ENCODE assay signal across 14 cellular contexts in genomic region chr15:57298843-57299550, GRCh38.
DNase-seq lines count a peak whose midpoint lies in the region; ATAC-seq, FAIRE-seq and TF ChIP-seq lines count a peak whose summit lies in the region.
"Had no signal": no experiment of that assay in that cellular context is flagged by ENCODE, and none has a peak within 500 bp of the region (broad histone marks: within the 10 kb centered on the region; RNA-seq: fewer than 3 reads in every experiment).

No MANE protein-coding gene starts in this region.

- BruUV-seq in GM12878 (replicated peaks; lab: Mats Ljungman, UMichigan), result no TSS peak

- H2AFZ ChIP-seq in GM12878 (ENCODE audit: control insufficient read depth, low read depth, low read length) (peak overlapping the region; percentile 6), smooth muscle cell (ENCODE audit: low read depth) (no peak overlapping the region)
- H2AFZ ChIP-seq: parathyroid adenoma had no signal

- H3K79me2 ChIP-seq in GM12878 (ENCODE audit: control insufficient read depth, insufficient read depth, low read length) (peaks cover 36% of the 10 kb centered on the region), smooth muscle cell (ENCODE audit: low read depth) (no peaks in the 10 kb centered on the region)
- H3K79me2 ChIP-seq: parathyroid adenoma had no signal

- DNase-seq in T-helper 1 cell, result no peak
- peak; percentile 59 for DNase-seq in NCI-H2107 (lab: John Stamatoyannopoulos, UW)
- DNase-seq in GM12878 (ENCODE audit: low read depth, low spot score), result no peak
- DNase-seq in smooth muscle cell (lab: John Stamatoyannopoulos, UW; ENCODE audit: unreplicated experiment), result no peak
- no peak for DNase-seq in stimulated activated CD8-positive, alpha-beta memory T cell treated with anti-CD3 and anti-CD28 coated beads, Interleukin-4, amount 100 ng/mL, for 48 hours
- no peak for DNase-seq in upper lobe of left lung
- DNase-seq: activated CD4-positive, alpha-beta T cell treated with anti-CD3 and anti-CD28 coated beads, Interleukin-2, amount 10 ng/mL, durations not matched to agents 24 days and 14 days; lower lobe of right lung; NCI-H1694; OCI-M1; thyroid gland had no signal

- no peak for TF ChIP-seq EP300 in GM12878 (IDR thresholded peaks at IDR 0.05; ENCODE audit: borderline replicate concordance in 1 of 2, control insufficient read depth in 1 of 2, low read depth in 2 of 2, low read length in 2 of 2)
- no peak for TF ChIP-seq EP300 in upper lobe of left lung (IDR thresholded peaks at IDR 0.05)

- no peaks in the 10 kb centered on the region for H3K36me3 Mint-ChIP-seq in T-helper 1 cell treated with Interleukin-12 subunit alpha and Interleukin-12 subunit beta and Interleukin-4 antibody, amounts not matched to agents 30 μg/mL and 1 μg/mL, for 36 hours (ENCODE audit: low read depth)

- H3K4me1 ChIP-seq in GM12878 (ENCODE audit: control insufficient read depth, insufficient read depth, low read length) (peaks cover 36% of the 10 kb centered on the region), smooth muscle cell (ENCODE audit: low read depth) (no peaks in the 10 kb centered on the region), upper lobe of left lung (peaks cover 0 to 11% (median 4%) of the 10 kb centered on the region in 4 donors)
- H3K4me1 ChIP-seq: thyroid gland had no signal

- SMC1A ChIA-PET in GM12878 (lab: Charles Lee; ENCODE audit: uncharacterized antibody, unreplicated experiment), result interaction anchor here (0.6 to 8.9 kb wide), 5 partner anchors 19 to 150 kb away, joined by 3 to 176 read pairs (median 14); no protein-coding TSS in a partner anchor

- H3K4me3 Mint-ChIP-seq in T-helper 1 cell treated with Interleukin-12 subunit alpha and Interleukin-12 subunit beta and Interleukin-4 antibody, amounts not matched to agents 30 μg/mL and 1 μg/mL, for 36 hours, result no peak overlapping the region
- H3K4me3 Mint-ChIP-seq: activated CD4-positive, alpha-beta T cell treated with anti-CD3 and anti-CD28 coated beads, Interleukin-2, amount 10 ng/mL, durations not matched to agents 24 days and 14 days had no signal

- H3K27me3 ChIP-seq in GM12878 (replicated peaks in 1 of 2; ENCODE audit: control insufficient read depth in 2 of 2, insufficient read depth in 2 of 2, low read length in 1 of 2) (no peaks in the 10 kb centered on the region), smooth muscle cell (ENCODE audit: low read depth) (no peaks in the 10 kb centered on the region), upper lobe of left lung (no peaks in the 10 kb centered on the region)
- H3K27me3 ChIP-seq: thyroid gland had no signal

- CTCF ChIA-PET in GM12878 (lab: Yijun Ruan, JAX), result interaction anchor here (3.1 kb wide), 1 partner anchor 12 kb away, joined by 12 read pairs; no protein-coding TSS in a partner anchor

- no peaks in the 10 kb centered on the region for H3K27me3 Mint-ChIP-seq in T-helper 1 cell treated with Interleukin-12 subunit alpha and Interleukin-12 subunit beta and Interleukin-4 antibody, amounts not matched to agents 30 μg/mL and 1 μg/mL, for 36 hours (ENCODE audit: low read depth)
- H3K27me3 Mint-ChIP-seq: activated CD4-positive, alpha-beta T cell treated with anti-CD3 and anti-CD28 coated beads, Interleukin-2, amount 10 ng/mL, durations not matched to agents 24 days and 14 days had no signal

- H3K4me1 Mint-ChIP-seq in T-helper 1 cell treated with Interleukin-12 subunit alpha and Interleukin-12 subunit beta and Interleukin-4 antibody, amounts not matched to agents 30 μg/mL and 1 μg/mL, for 36 hours (ENCODE audit: low read depth), result peaks cover 23% of the 10 kb centered on the region

- WGBS in GM12878 (ENCODE audit: insufficient coverage, insufficient replicate concordance, low lambda C conversion rate, missing lambda C conversion rate), result 82% methylated on average over 14 of the region's 14 CpGs
- 95% methylated on average over 14 of the region's 14 CpGs for WGBS in smooth muscle cell (ENCODE audit: low lambda C conversion rate)
- WGBS in upper lobe of left lung, 2 donors, result 88 to 94% methylated on average over 13 to 14 of the region's 14 CpGs

- POLR2A ChIA-PET in GM12878 (lab: Charles Lee), result interaction anchor here (5.3 kb wide), 1 partner anchor 13 kb away, joined by 40 read pairs; no protein-coding TSS in a partner anchor

- TF ChIP-seq CTCF in GM12878 (IDR thresholded peaks at IDR 0.05 in 2 of 3, conservative IDR thresholded peaks at IDR 0.05 in 1 of 3; ENCODE audit: control insufficient read depth in 2 of 3, extremely low read depth in 1 of 3, insufficient read depth in 1 of 3, low read depth in 3 of 3, low read length in 3 of 3), result no peak
- TF ChIP-seq CTCF in smooth muscle cell (IDR thresholded peaks at IDR 0.05; ENCODE audit: borderline replicate concordance, insufficient read depth, poor library complexity, severe bottlenecking), result no peak
- TF ChIP-seq CTCF in upper lobe of left lung (IDR thresholded peaks at IDR 0.05), result no peak

- H3K27ac ChIP-seq in GM12878 (ENCODE audit: control insufficient read depth, insufficient read depth) (peak overlapping the region; percentile 77), smooth muscle cell (ENCODE audit: low read depth) (peak overlapping the region; percentile 79), upper lobe of left lung (no peak overlapping the region)
- H3K27ac ChIP-seq: lower lobe of right lung, parathyroid adenoma, thyroid gland had no signal

- TF ChIP-seq RAD21 in GM12878 (IDR thresholded peaks at IDR 0.05; ENCODE audit: insufficient read depth, low read depth, low read length), result no peak

- H3K9me3 ChIP-seq in GM12878 (replicated peaks; ENCODE audit: control insufficient read depth, insufficient read depth, low read length) (no peaks in the 10 kb centered on the region), smooth muscle cell (replicated peaks; ENCODE audit: low read depth) (no peaks in the 10 kb centered on the region), upper lobe of left lung (no peaks in the 10 kb centered on the region)
- H3K9me3 ChIP-seq: lower lobe of right lung, thyroid gland had no signal

- TF ChIP-seq POLR2A in GM12878 (IDR thresholded peaks at IDR 0.05; ENCODE audit: low read depth, low read length) (no peak), upper lobe of left lung (IDR thresholded peaks at IDR 0.05) (no peak)

- H3K27ac Mint-ChIP-seq in T-helper 1 cell treated with Interleukin-12 subunit alpha and Interleukin-12 subunit beta and Interleukin-4 antibody, amounts not matched to agents 30 μg/mL and 1 μg/mL, for 36 hours, result peak overlapping the region; percentile 21
- H3K27ac Mint-ChIP-seq: activated CD4-positive, alpha-beta T cell treated with anti-CD3 and anti-CD28 coated beads, Interleukin-2, amount 10 ng/mL, durations not matched to agents 24 days and 14 days had no signal

- H3K9me3 Mint-ChIP-seq in T-helper 1 cell treated with Interleukin-12 subunit alpha and Interleukin-12 subunit beta and Interleukin-4 antibody, amounts not matched to agents 30 μg/mL and 1 μg/mL, for 36 hours, result no peaks in the 10 kb centered on the region
- H3K9me3 Mint-ChIP-seq: activated CD4-positive, alpha-beta T cell treated with anti-CD3 and anti-CD28 coated beads, Interleukin-2, amount 10 ng/mL, durations not matched to agents 24 days and 14 days had no signal

- peaks cover 7% of the 10 kb centered on the region for H3F3A ChIP-seq in smooth muscle cell (ENCODE audit: low read depth)

- H3K4me3 ChIP-seq in GM12878 (peak overlapping the region; percentile 58; the same call in 1 of the 2 replicates), smooth muscle cell (no peak overlapping the region), upper lobe of left lung (no peak overlapping the region)
- H3K4me3 ChIP-seq: lower lobe of right lung, thyroid gland had no signal

- H3K4me2 ChIP-seq in GM12878 (ENCODE audit: control insufficient read depth, insufficient read depth) (peak overlapping the region; percentile 70), smooth muscle cell (no peak overlapping the region)

- intact Hi-C loops in GM12878 (cut with micrococcal nuclease; ENCODE audit: unreplicated experiment), result no loop called here

- in situ Hi-C loops in GM12878 (cut with MboI), result no loop called here

- RAD21 ChIA-PET in GM12878 (lab: Charles Lee; ENCODE audit: unreplicated experiment), result no interaction called here

- peak; percentile 5; the same call in 1 of the 3 replicates for ATAC-seq in GM12878
- no peak for ATAC-seq in HG02678 (IDR thresholded peaks at IDR 0.05; ENCODE audit: unreplicated experiment)
- ATAC-seq in upper lobe of left lung (ENCODE audit: low FRiP score in 2 of 2), result no peak

- FAIRE-seq in GM12878 (lab: Jason Lieb, UNC), result no peak

- no peaks in the 10 kb centered on the region for H4K20me1 ChIP-seq in GM12878 (ENCODE audit: control insufficient read depth, insufficient read depth)
- no peaks in the 10 kb centered on the region for H4K20me1 ChIP-seq in smooth muscle cell (ENCODE audit: low read depth)

- peak overlapping the region; percentile 55; the same call in 1 of the 2 replicates for H3K9ac ChIP-seq in GM12878 (ENCODE audit: control insufficient read depth, insufficient read depth, low read length)
- peak overlapping the region; percentile 20 for H3K9ac ChIP-seq in smooth muscle cell (ENCODE audit: low read depth)
- H3K9ac ChIP-seq: parathyroid adenoma had no signal

- H3K36me3 ChIP-seq in GM12878 (ENCODE audit: control insufficient read depth in 2 of 2, insufficient read depth in 2 of 2, low read length in 1 of 2), result no peaks in the 10 kb centered on the region
- H3K36me3 ChIP-seq in smooth muscle cell (ENCODE audit: low read depth), result no peaks in the 10 kb centered on the region
- no peaks in the 10 kb centered on the region for H3K36me3 ChIP-seq in upper lobe of left lung
- H3K36me3 ChIP-seq: lower lobe of right lung, thyroid gland had no signal

TF ChIP-seq in GM12878, 131 proteins besides CTCF, POLR2A, EP300 and RAD21:
- TF ChIP-seq RELA (IDR thresholded peaks at IDR 0.05; ENCODE audit: borderline replicate concordance, partially characterized antibody), result no peak
- peak; percentile 83 for TF ChIP-seq MLLT1 (IDR thresholded peaks at IDR 0.05)

Comparison
In these comparisons a context has a peak if more than half of its experiments do, and no peak if none do; other contexts are left out.
1. H3K27ac ChIP-seq: peak in GM12878 (single experiment) and smooth muscle cell (single experiment); none in upper lobe of left lung (0 of 4).